1 cellular context compared by ENCODE assay signal in the genomic region with DNA sequence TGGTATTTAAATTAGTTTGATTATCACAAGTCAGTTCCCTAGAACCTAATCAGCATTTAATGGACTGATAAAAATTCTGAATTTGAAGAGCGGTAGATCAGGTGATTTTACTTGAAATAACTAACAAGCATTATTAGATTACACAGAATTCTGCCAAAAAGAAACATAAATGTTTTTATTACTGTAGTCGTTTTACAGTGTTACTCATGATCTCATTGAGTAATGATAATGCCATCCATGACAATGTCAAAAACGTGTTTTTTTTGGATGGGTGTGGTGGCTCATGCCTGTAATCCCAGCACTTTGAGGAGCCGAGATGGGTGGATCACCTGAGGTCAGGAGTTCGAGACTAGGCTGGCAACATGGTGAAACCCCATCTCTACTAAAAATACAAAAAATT.
TF ChIP-seq lines count a peak whose summit lies in the region.

No MANE protein-coding gene starts in this region.

TF ChIP-seq in A549, 52 proteins besides CTCF, POLR2A, EP300 and RAD21 (continued from another document):
- TF ChIP-seq, protein P1, sequence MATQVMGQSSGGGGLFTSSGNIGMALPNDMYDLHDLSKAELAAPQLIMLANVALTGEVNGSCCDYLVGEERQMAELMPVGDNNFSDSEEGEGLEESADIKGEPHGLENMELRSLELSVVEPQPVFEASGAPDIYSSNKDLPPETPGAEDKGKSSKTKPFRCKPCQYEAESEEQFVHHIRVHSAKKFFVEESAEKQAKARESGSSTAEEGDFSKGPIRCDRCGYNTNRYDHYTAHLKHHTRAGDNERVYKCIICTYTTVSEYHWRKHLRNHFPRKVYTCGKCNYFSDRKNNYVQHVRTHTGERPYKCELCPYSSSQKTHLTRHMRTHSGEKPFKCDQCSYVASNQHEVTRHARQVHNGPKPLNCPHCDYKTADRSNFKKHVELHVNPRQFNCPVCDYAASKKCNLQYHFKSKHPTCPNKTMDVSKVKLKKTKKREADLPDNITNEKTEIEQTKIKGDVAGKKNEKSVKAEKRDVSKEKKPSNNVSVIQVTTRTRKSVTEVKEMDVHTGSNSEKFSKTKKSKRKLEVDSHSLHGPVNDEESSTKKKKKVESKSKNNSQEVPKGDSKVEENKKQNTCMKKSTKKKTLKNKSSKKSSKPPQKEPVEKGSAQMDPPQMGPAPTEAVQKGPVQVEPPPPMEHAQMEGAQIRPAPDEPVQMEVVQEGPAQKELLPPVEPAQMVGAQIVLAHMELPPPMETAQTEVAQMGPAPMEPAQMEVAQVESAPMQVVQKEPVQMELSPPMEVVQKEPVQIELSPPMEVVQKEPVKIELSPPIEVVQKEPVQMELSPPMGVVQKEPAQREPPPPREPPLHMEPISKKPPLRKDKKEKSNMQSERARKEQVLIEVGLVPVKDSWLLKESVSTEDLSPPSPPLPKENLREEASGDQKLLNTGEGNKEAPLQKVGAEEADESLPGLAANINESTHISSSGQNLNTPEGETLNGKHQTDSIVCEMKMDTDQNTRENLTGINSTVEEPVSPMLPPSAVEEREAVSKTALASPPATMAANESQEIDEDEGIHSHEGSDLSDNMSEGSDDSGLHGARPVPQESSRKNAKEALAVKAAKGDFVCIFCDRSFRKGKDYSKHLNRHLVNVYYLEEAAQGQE (IDR thresholded peaks at IDR 0.05) = no peak
- TF ChIP-seq HOXA7 (CRISPR knock-in tag; IDR thresholded peaks at IDR 0.05) (no peak), BHLHE40 (IDR thresholded peaks at IDR 0.05; ENCODE audit: low read depth, low read length) (no peak), MYC (IDR thresholded peaks at IDR 0.05; ENCODE audit: borderline replicate concordance, low read length) (no peak), RARB (CRISPR knock-in tag; IDR thresholded peaks at IDR 0.05) (no peak), JUN (IDR thresholded peaks at IDR 0.05) (no peak), NFE2L2 (conservative IDR thresholded peaks at IDR 0.05; ENCODE audit: low read length) (no peak), FOXS1 (CRISPR knock-in tag; IDR thresholded peaks at IDR 0.05) (no peak), FOSB (CRISPR knock-in tag; IDR thresholded peaks at IDR 0.05) (no peak), HEYL (CRISPR knock-in tag; IDR thresholded peaks at IDR 0.05) (no peak)
- TF ChIP-seq, protein P2, sequence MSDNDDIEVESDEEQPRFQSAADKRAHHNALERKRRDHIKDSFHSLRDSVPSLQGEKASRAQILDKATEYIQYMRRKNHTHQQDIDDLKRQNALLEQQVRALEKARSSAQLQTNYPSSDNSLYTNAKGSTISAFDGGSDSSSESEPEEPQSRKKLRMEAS (IDR thresholded peaks at IDR 0.05) = no peak
TF ChIP-seq in A549: peak in this region for 0.
